ENCODE assay signal across 19 cellular contexts in the genomic region with DNA sequence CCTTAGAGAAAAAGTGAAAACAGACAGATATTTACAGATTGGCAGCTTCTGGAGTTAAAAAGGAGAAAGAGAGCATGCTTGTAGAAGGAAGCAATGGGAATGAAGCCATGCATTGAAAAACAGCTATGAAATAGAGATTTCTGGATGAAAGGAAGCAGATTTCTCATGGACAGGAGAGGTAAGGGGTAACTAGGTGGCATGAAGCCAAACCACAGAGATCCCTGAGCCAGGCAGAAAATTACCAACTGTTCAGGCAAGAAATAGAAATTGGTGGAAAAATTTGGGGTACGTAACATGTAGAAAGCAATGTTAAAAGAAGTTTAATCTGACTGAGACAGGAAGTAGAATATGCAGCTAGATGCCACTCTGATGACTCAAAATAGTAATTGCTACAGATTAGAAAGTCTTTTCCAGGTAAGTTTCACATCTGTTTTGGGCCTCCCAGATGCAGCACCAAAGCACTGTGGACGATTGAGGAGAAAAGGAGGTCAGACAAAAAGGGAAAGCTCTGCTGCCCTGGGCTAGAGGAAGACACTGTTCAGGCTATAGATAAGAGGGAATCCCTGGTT.
DNase-seq lines count a peak whose midpoint lies in the region; ATAC-seq and TF ChIP-seq lines count a peak whose summit lies in the region.
"Had no signal": no experiment of that assay in that cellular context is flagged by ENCODE, and none has a peak within 500 bp of the region (broad histone marks: within the 10 kb centered on the region; RNA-seq: fewer than 3 reads in every experiment).

No MANE protein-coding gene starts in this region.

- H3K4me3 Mint-ChIP-seq in MCF 10A (ENCODE audit: unreplicated experiment) = peak overlapping the region; percentile 0
- H3K4me3 Mint-ChIP-seq: activated CD4-positive, alpha-beta T cell treated with anti-CD3 and anti-CD28 coated beads, Interleukin-2, amount 10 ng/mL, durations not matched to agents 7 days and 5 days had no signal

- 36% methylated on average over 2 of the region's 2 CpGs for WGBS in thyroid gland, 2 donors

- H3K27ac ChIP-seq in breast epithelium (no peak overlapping the region), thyroid gland (no peak overlapping the region)
- H3K27ac ChIP-seq: neutrophil had no signal

- H3K4me1 ChIP-seq in breast epithelium (no peaks in the 10 kb centered on the region), thyroid gland (no peaks in the 10 kb centered on the region)

- no peak overlapping the region for H3K4me3 ChIP-seq in breast epithelium
- H3K4me3 ChIP-seq in thyroid gland (replicated peaks in 1 of 3) = no peak overlapping the region

- no peaks in the 10 kb centered on the region for H3K9me3 Mint-ChIP-seq in MCF 10A (ENCODE audit: unreplicated experiment)
- H3K9me3 Mint-ChIP-seq: activated CD4-positive, alpha-beta T cell treated with anti-CD3 and anti-CD28 coated beads, Interleukin-2, amount 10 ng/mL, durations not matched to agents 7 days and 5 days had no signal

- BruUV-seq in MCF 10A (replicated peaks; lab: Mats Ljungman, UMichigan) = no TSS peak

- CTCF ChIA-PET in MCF 10A (lab: Yijun Ruan, JAX) = interaction anchor here (0.6 to 1.2 kb wide), 4 partner anchors 18 to 1799 kb away, joined by 3 to 5 read pairs (median 3); no protein-coding TSS in a partner anchor

- peak overlapping the region; percentile 55 for H3K27ac Mint-ChIP-seq in MCF 10A (ENCODE audit: low read depth, unreplicated experiment)
- H3K27ac Mint-ChIP-seq: activated CD4-positive, alpha-beta T cell treated with anti-CD3 and anti-CD28 coated beads, Interleukin-2, amount 10 ng/mL, durations not matched to agents 7 days and 5 days had no signal

- no peaks in the 10 kb centered on the region for H3K36me3 Mint-ChIP-seq in MCF 10A (ENCODE audit: insufficient read depth, unreplicated experiment)

- TF ChIP-seq CTCF in MCF 10A (IDR thresholded peaks at IDR 0.05; ENCODE audit: unreplicated experiment) (no peak), breast epithelium (IDR thresholded peaks at IDR 0.05) (no peak), thyroid gland (IDR thresholded peaks at IDR 0.05) (no peak)

- no peaks in the 10 kb centered on the region for H3K36me3 ChIP-seq in breast epithelium
- no peaks in the 10 kb centered on the region for H3K36me3 ChIP-seq in thyroid gland
- H3K36me3 ChIP-seq: neutrophil had no signal

- H3K27me3 Mint-ChIP-seq in MCF 10A (ENCODE audit: insufficient read depth, unreplicated experiment) = no peaks in the 10 kb centered on the region
- H3K27me3 Mint-ChIP-seq: activated CD4-positive, alpha-beta T cell treated with anti-CD3 and anti-CD28 coated beads, Interleukin-2, amount 10 ng/mL, durations not matched to agents 7 days and 5 days had no signal

- peaks cover 37% of the 10 kb centered on the region for H3K4me1 Mint-ChIP-seq in MCF 10A (ENCODE audit: insufficient read depth, unreplicated experiment)

- no peak for TF ChIP-seq POLR2A in breast epithelium (IDR thresholded peaks at IDR 0.05)
- no peak for TF ChIP-seq POLR2A in thyroid gland (IDR thresholded peaks at IDR 0.05)

- peak; percentile 10 for DNase-seq in MCF 10A (ENCODE audit: unreplicated experiment)
- DNase-seq in breast epithelium (ENCODE audit: low spot score in 2 of 2) = no peak
- peak; percentile 47 for DNase-seq in cerebellar cortex (ENCODE audit: low spot score)
- no peak for DNase-seq in thyroid gland
- DNase-seq in anterior cingulate cortex (lab: John Stamatoyannopoulos, UW) = no peak
- DNase-seq in OCI-M2 (lab: John Stamatoyannopoulos, UW; ENCODE audit: unreplicated experiment) = no peak
- DNase-seq: ACHN; activated CD4-positive, alpha-beta T cell treated with anti-CD3 and anti-CD28 coated beads, Interleukin-2, amount 10 ng/mL, durations not matched to agents 7 days and 5 days; activated gamma-delta T cell; cerebellar nuclear complex; effector CD8-positive, alpha-beta T cell; head of caudate nucleus; NCI-H187; NCI-H446 treated with DMSO at 0.1 percent for 48 hours; SHP77 treated with DMSO at 0.1 percent for 48 hours; stimulated activated CD8-positive, alpha-beta memory T cell treated with anti-CD3 and anti-CD28 coated beads, Interleukin-4, amount 100 ng/mL, for 48 hours had no signal

- intact Hi-C loops in MCF 10A (cut with micrococcal nuclease) = no loop called here
- intact Hi-C loops in breast epithelium (cut with DNase I; ENCODE audit: low total_unique reads) = no loop called here
- intact Hi-C loops in thyroid gland (cut with DNase I) = no loop called here

- H3K27me3 ChIP-seq in breast epithelium (no peaks in the 10 kb centered on the region), thyroid gland (no peaks in the 10 kb centered on the region)
- H3K27me3 ChIP-seq: neutrophil had no signal

- H3K9me3 ChIP-seq in breast epithelium = no peaks in the 10 kb centered on the region
- no peaks in the 10 kb centered on the region for H3K9me3 ChIP-seq in thyroid gland
- H3K9me3 ChIP-seq: neutrophil had no signal

- ATAC-seq in HG03565 (IDR thresholded peaks at IDR 0.05; ENCODE audit: unreplicated experiment) = peak; percentile 79
- no peak for ATAC-seq in HG03159 (IDR thresholded peaks at IDR 0.05; ENCODE audit: unreplicated experiment)

- POLR2A ChIA-PET in MCF 10A (lab: Yijun Ruan, JAX) = interaction anchor here (0.5 to 1.2 kb wide), 8 partner anchors 8 to 1393 kb away, joined by 3 to 4 read pairs (median 3); no protein-coding TSS in a partner anchor

Comparison
In these comparisons a context has a peak if more than half of its experiments do, and no peak if none do; other contexts are left out.
1. DNase-seq: peak in MCF 10A (single experiment) and cerebellar cortex (single experiment); none in breast epithelium (0 of 2), thyroid gland (0 of 2), anterior cingulate cortex (0 of 58) and OCI-M2 (single experiment).